ENCODE assay signal across 1 cellular context in genomic region chr22:31081963-31082605, GRCh38.
TF ChIP-seq lines count a peak whose summit lies in the region.

No MANE protein-coding gene starts in this region.

TF ChIP-seq in GM12878, 131 proteins besides CTCF, POLR2A, EP300 and RAD21:
- TF ChIP-seq CEBPB (IDR thresholded peaks at IDR 0.05; ENCODE audit: borderline replicate concordance in 1 of 2, low read depth in 2 of 2, low read length in 2 of 2) (no peak), CEBPZ (IDR thresholded peaks at IDR 0.05; ENCODE audit: low read depth, low read length) (no peak)
